ENCODE assay signal across 1 cellular context in the genomic region with DNA sequence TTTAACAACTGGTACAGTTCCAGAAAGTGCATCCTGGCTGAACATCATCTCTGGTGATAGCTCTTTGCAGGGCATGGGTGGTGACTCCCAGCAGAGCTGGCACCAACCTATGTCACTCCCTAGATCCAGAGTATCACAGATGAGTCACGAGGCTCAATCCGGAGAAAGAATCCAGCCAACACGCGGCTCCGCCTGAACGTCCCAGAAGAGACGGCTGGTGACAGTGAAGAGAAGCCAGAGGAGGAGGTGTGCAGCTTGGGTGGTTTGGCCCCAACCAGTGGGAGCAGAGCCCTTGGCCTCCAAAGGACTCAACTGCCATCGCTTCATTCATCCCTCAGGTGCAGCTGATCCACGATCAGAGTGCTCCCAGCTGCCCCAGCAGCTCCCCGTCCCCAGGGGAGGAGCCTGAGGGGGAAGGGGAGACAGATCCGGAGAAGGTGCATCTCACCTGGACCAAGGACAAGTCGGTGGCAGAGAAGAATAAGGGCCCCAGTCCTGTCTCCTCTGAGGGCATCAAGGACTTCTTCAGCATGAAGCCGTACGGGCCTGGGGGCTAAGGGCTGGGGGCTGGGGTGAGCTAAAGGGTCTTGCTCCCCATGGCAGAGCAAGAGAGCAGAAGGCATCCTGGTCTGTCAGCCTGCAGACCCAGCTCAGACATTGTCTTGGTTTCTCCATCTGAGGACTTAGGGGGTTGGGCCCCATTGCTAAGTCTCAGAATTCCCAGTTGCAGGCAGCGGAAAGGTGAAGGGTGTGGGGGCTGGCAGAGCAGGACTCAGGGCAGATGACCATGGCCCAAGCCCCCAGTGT.
TF ChIP-seq lines count a peak whose summit lies in the region.

No MANE protein-coding gene starts in this region.

TF ChIP-seq in HepG2, 621 proteins besides CTCF, POLR2A, EP300 and RAD21:
- TF ChIP-seq ZSCAN5A (CRISPR knock-in tag; IDR thresholded peaks at IDR 0.05; ENCODE audit: borderline replicate concordance) (no peak), RERE (CRISPR knock-in tag; IDR thresholded peaks at IDR 0.05; ENCODE audit: low read depth) (no peak), ZNF792 (CRISPR knock-in tag; IDR thresholded peaks at IDR 0.05) (no peak), ZNF263 (CRISPR knock-in tag; IDR thresholded peaks at IDR 0.05) (peak; percentile 63; the same call in 1 of the 2 replicates), SIN3A (IDR thresholded peaks at IDR 0.05; ENCODE audit: borderline replicate concordance, low read depth, low read length) (no peak)
